ENCODE assay signal across 8 cellular contexts in the genomic region with DNA sequence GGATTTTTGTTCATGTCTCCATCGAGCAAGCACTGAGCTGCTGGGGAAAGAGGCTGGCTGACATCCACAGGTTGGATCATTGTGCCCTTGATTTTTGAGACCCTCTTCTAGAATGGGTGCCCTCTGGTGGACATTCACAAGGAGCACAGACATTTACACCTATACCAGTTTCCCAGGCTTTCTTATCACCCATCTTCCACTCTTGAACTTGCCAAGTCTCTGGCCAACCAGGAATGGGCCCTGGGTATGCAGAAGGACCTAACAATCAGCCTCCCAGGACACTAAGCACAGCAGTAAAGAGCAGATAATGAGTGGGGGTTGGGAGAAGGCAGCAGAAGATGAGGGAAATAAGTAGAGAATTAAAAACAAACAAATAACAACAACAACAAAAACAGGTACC. TPM values are rescaled to one million over a fixed set of nuclear protein-coding genes. Genes with fewer than 3 reads are reported as not detected.
DNase-seq lines count a peak whose midpoint lies in the region; ATAC-seq and TF ChIP-seq lines count a peak whose summit lies in the region.

No MANE protein-coding gene starts in this region.

- no peak overlapping the region for H3K27ac ChIP-seq in CD8-positive, alpha-beta T cell (ENCODE audit: low read depth, low read length)
- no peak overlapping the region for H3K27ac ChIP-seq in SJSA1
- H3K27ac ChIP-seq in ascending aorta, result no peak overlapping the region
- peak overlapping the region in 2 of 8 donors; percentile 2 to 80 for H3K27ac ChIP-seq in spleen

- POLR2A ChIA-PET in CD8-positive, alpha-beta T cell (lab: Charles Lee), result no interaction called here

- intact Hi-C loops in CD8-positive, alpha-beta T cell (cut with DNase I, micrococcal nuclease), result loop anchor here (1.0 to 2.0 kb wide), 2 partner anchors 223 to 224 kb away; no protein-coding TSS in a partner anchor
- intact Hi-C loops in ascending aorta (cut with DNase I) (no loop called here), spleen (cut with DNase I; ENCODE audit: low total_unique reads) (no loop called here)

- H3K4me1 ChIP-seq in CD8-positive, alpha-beta T cell (ENCODE audit: insufficient read depth, low read length), result peaks cover 8% of the 10 kb centered on the region
- H3K4me1 ChIP-seq in SJSA1 (replicated peaks), result peaks cover 3% of the 10 kb centered on the region
- H3K4me1 ChIP-seq in ascending aorta, result no peaks in the 10 kb centered on the region
- peaks cover 3 to 29% (median 13%) of the 10 kb centered on the region in 6 donors for H3K4me1 ChIP-seq in spleen

- CTCF ChIA-PET in CD8-positive, alpha-beta T cell (lab: Charles Lee), result interaction anchor here (0.6 to 1.4 kb wide), 11 partner anchors 8 to 261 kb away, joined by 3 to 6 read pairs (median 4); no protein-coding TSS in a partner anchor

- H3K4me3 ChIP-seq in CD8-positive, alpha-beta T cell (ENCODE audit: low read depth, low read length), result no peak overlapping the region
- H3K4me3 ChIP-seq in SJSA1, result no peak overlapping the region
- H3K4me3 ChIP-seq in ascending aorta, result no peak overlapping the region
- H3K4me3 ChIP-seq in spleen, result no peak overlapping the region

- TF ChIP-seq CTCF in CD8-positive, alpha-beta T cell (IDR thresholded peaks at IDR 0.05), result peak; percentile 56
- TF ChIP-seq CTCF in GM20000 (IDR thresholded peaks at IDR 0.05; ENCODE audit: extremely low read depth, missing control alignments), result peak; percentile 48
- TF ChIP-seq CTCF in ascending aorta (IDR thresholded peaks at IDR 0.05), result peak in 2 of 3 experiments; percentile 21 to 39
- TF ChIP-seq CTCF in spleen (IDR thresholded peaks at IDR 0.05 in 8 of 11, conservative IDR thresholded peaks at IDR 0.05 in 3 of 11), result peak; percentile 26 to 73 (median 61)

- 0 to 16% (median 5%) methylated on average over 1 of the region's 1 CpG for WGBS in spleen, 5 donors

- H3K27ac Mint-ChIP-seq in CD8-positive, alpha-beta T cell, result no peak overlapping the region

- no peaks in the 10 kb centered on the region for H3K27me3 ChIP-seq in CD8-positive, alpha-beta T cell (ENCODE audit: insufficient read depth, low read length)
- no peaks in the 10 kb centered on the region for H3K27me3 ChIP-seq in SJSA1 (replicated peaks)
- no peaks in the 10 kb centered on the region for H3K27me3 ChIP-seq in ascending aorta
- no peaks in the 10 kb centered on the region for H3K27me3 ChIP-seq in spleen (replicated peaks in 1 of 7)

- H3K36me3 Mint-ChIP-seq in CD8-positive, alpha-beta T cell, result no peaks in the 10 kb centered on the region

- no peaks in the 10 kb centered on the region for H3K9me3 ChIP-seq in CD8-positive, alpha-beta T cell (ENCODE audit: low read length)
- H3K9me3 ChIP-seq in SJSA1 (replicated peaks) (no peaks in the 10 kb centered on the region), ascending aorta (no peaks in the 10 kb centered on the region), spleen (no peaks in the 10 kb centered on the region)

- peak in 6 of 7 experiments; percentile 7 to 55 (median 40) for DNase-seq in CD8-positive, alpha-beta T cell
- DNase-seq in GM20000 (ENCODE audit: low spot score) (peak; percentile 60), NCI-H1092 (lab: John Stamatoyannopoulos, UW) (peak; percentile 85), SJSA1 (ENCODE audit: low read depth in 1 of 2, low spot score in 2 of 2) (peak; percentile 28 to 41), ascending aorta (ENCODE audit: low spot score in 2 of 2) (no peak), hepatic stellate cell (ENCODE audit: low spot score) (peak; percentile 43), spleen (no peak)

- H3K9me3 Mint-ChIP-seq in CD8-positive, alpha-beta T cell, result no peaks in the 10 kb centered on the region

- H3K4me3 Mint-ChIP-seq in CD8-positive, alpha-beta T cell, result no peak overlapping the region

- H3K36me3 ChIP-seq in CD8-positive, alpha-beta T cell (ENCODE audit: insufficient read depth, low read length), result no peaks in the 10 kb centered on the region
- H3K36me3 ChIP-seq in SJSA1, result no peaks in the 10 kb centered on the region
- no peaks in the 10 kb centered on the region for H3K36me3 ChIP-seq in ascending aorta
- no peaks in the 10 kb centered on the region for H3K36me3 ChIP-seq in spleen

- no peak for TF ChIP-seq POLR2A in spleen (IDR thresholded peaks at IDR 0.05)

- H3K4me1 Mint-ChIP-seq in CD8-positive, alpha-beta T cell (ENCODE audit: low read depth), result peaks cover 3% of the 10 kb centered on the region

- peaks cover 3% of the 10 kb centered on the region for H3K27me3 Mint-ChIP-seq in CD8-positive, alpha-beta T cell (ENCODE audit: low read depth)

- ATAC-seq in CD8-positive, alpha-beta T cell, result peak; percentile 89
- ATAC-seq in HG03457 (IDR thresholded peaks at IDR 0.05; ENCODE audit: unreplicated experiment), result no peak

RNA-seq across cellular contexts. Expression of a gene that starts 5.7 kb away (rescaled TPM):
- 10 to 100 TPM; 39.4 to 49.0 TPM for total RNA-seq in CD8-positive, alpha-beta T cell
- total RNA-seq in SJSA1 (2014; rRNA removed; shearing (Covaris generic)), result 13.9 and 14.3 TPM in 2 replicates
- total RNA-seq in ascending aorta (10.7 TPM), spleen (10 to 100 TPM; 40.6 to 68.5 (median 54.9) TPM)
- polyA plus RNA-seq in spleen, result 10 to 100 TPM; 17.7 to 27.0 (median 22.2) TPM

RNA-seq across cellular contexts. Expression of a gene that starts 22.9 kb away (rescaled TPM):
- total RNA-seq in CD8-positive, alpha-beta T cell, result under 1 TPM in 1 of 2 experiments, not detected in 1; 0.19 TPM
- 2.3 and 7.7 TPM in 2 replicates for total RNA-seq in SJSA1 (2014; rRNA removed; shearing (Covaris generic))
- 0.96 TPM for total RNA-seq in ascending aorta
- total RNA-seq in spleen, result under 1 TPM in 5 of 7 donors, not detected in 2; 0.40 to 0.82 (median 0.69) TPM
- under 1 TPM; 0.20 to 0.44 (median 0.35) TPM for polyA plus RNA-seq in spleen

Comparison
In these comparisons a context has a peak if more than half of its experiments do, and no peak if none do; other contexts are left out.
1. DNase-seq: peak in CD8-positive, alpha-beta T cell (6 of 7), GM20000 (single experiment), NCI-H1092 (single experiment), SJSA1 (2 of 2) and hepatic stellate cell (single experiment); none in ascending aorta (0 of 2) and spleen (single experiment).
2. intact Hi-C loops: an anchor here in CD8-positive, alpha-beta T cell (1.0 to 2.0 kb wide); none called in ascending aorta and spleen.
3. Peak in every context shown above with its lines, with median percentiles within 50 percentile points of each other: CTCF ChIP-seq.